ENCODE assay signal across 25 cellular contexts in genomic region chr1:69483219-69483618, GRCh38.
"Had no signal": no experiment of that assay in that cellular context is flagged by ENCODE, and none has a peak within 500 bp of the region (broad histone marks: within the 10 kb centered on the region; RNA-seq: fewer than 3 reads in every experiment).

No MANE protein-coding gene starts in this region.

- ATAC-seq: left colon; left lung; lower lobe of right lung; naive thymus-derived CD8-positive, alpha-beta T cell; pancreas; right cardiac atrium; sciatic nerve; stimulated activated naive B cell treated with anti-CD40 and anti-IgM and Interleukin-4, amounts not matched to agents 10 μg/mL and 1 μg/mL and 100 μg/mL, for 72 hours; stimulated activated naive CD8-positive, alpha-beta T cell treated with anti-CD3 and anti-CD28 coated beads, Interleukin-15, Interleukin-2, amounts not matched to agents 100 U/mL and 50 U/mL, for 24 hours had no signal

- DNase-seq: immature natural killer cell; kidney; left colon; left lung; lower lobe of right lung; mammary epithelial cell; mesenchymal stem cell; naive thymus-derived CD8-positive, alpha-beta T cell; nucleus accumbens; pancreas; posterior cingulate gyrus; retina; right cardiac atrium; stimulated activated CD4-positive, alpha-beta T cell treated with anti-CD3 and anti-CD28 coated beads, Interleukin-12 subunit alpha, Interleukin-12 subunit beta, amount 100 ng/mL, for 4 hours; stimulated activated CD4-positive, alpha-beta T cell treated with anti-CD3 and anti-CD28 coated beads, Interleukin-15, amount 100 ng/mL, for 24 hours; stimulated activated CD4-positive, alpha-beta T cell treated with anti-CD3 and anti-CD28 coated beads, Interleukin-2, amount 100 ng/mL, for 24 hours; stimulated activated CD4-positive, alpha-beta T cell treated with anti-CD3 and anti-CD28 coated beads, Interleukin-4, amount 100 ng/mL, for 1 hour; stimulated activated naive B cell treated with anti-CD40 and anti-IgM and Interleukin-4, amounts not matched to agents 10 μg/mL and 1 μg/mL and 100 μg/mL, for 72 hours; stimulated activated naive CD8-positive, alpha-beta T cell treated with anti-CD3 and anti-CD28 coated beads, Interleukin-15, Interleukin-2, amounts not matched to agents 100 U/mL and 50 U/mL, for 24 hours; stomach; testis; thyroid gland; transverse colon; upper lobe of left lung had no signal
